ENCODE assay signal across 8 cellular contexts in the genomic region with DNA sequence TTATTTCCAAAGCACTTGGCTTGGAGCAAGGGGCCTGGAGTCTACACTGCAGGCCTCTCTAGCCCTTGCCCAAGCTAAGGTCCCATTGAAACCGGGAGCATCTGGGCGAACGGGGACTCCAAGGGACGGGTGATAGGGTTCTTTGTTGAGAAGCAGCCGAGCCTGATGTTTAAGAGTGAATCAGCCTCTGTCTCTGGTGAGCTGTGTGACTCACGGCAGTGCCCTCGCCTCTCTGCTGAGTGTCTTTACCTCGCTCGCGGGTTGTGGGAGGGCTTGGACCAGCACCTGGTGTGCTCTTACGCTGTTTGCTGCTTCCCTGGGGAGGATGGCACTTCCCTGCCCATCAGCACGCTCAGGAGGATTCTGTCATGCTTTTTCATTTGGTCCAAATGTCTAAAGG. TPM values are rescaled to one million over a fixed set of nuclear protein-coding genes. Genes with fewer than 3 reads are reported as not detected.
A peak's percentile ranks its signal among the peaks of the same experiment; 100 is the strongest.
DNase-seq lines count a peak whose midpoint lies in the region; ATAC-seq and TF ChIP-seq lines count a peak whose summit lies in the region.

No MANE protein-coding gene starts in this region.

- ATAC-seq in HG02678 (IDR thresholded peaks at IDR 0.05; ENCODE audit: unreplicated experiment), result no peak
- ATAC-seq in HG02610 (IDR thresholded peaks at IDR 0.05; ENCODE audit: unreplicated experiment), result no peak

- H3K4me3 ChIP-seq in fibroblast of the aortic adventitia (ENCODE audit: low read depth, low read length), result peak overlapping the region; percentile 85

- DNase-seq in stimulated activated naive CD4-positive, alpha-beta T cell treated with Interleukin-2 at 50 U/mL for 16 hours (lab: John Stamatoyannopoulos, UW), result peak; percentile 56
- DNase-seq in stimulated activated naive CD4-positive, alpha-beta T cell (lab: John Stamatoyannopoulos, UW), result no peak
- DNase-seq in activated CD4-positive, alpha-beta T cell treated with anti-CD3 and anti-CD28 coated beads, Interleukin-2, amount 50 U/mL, for 48 hours, result peak; percentile 57 to 60
- DNase-seq in fibroblast of the aortic adventitia (ENCODE audit: low read depth), result peak; percentile 41
- DNase-seq in stimulated activated CD4-positive, alpha-beta T cell treated with anti-CD3 and anti-CD28 coated beads, Interleukin-12 subunit alpha, Interleukin-12 subunit beta, amount 100 ng/mL, for 48 hours (ENCODE audit: low read depth in 2 of 3, low spot score in 1 of 3), result peak; percentile 39 to 41 (median 40)
- no peak for DNase-seq in OCI-M1 (lab: John Stamatoyannopoulos, UW)

- TF ChIP-seq CTCF in fibroblast of the aortic adventitia (IDR thresholded peaks at IDR 0.05; ENCODE audit: insufficient read depth, low read length), result no peak

RNA-seq across cellular contexts. Expression of a gene that starts 1.3 kb away (rescaled TPM):
- total RNA-seq in fibroblast of the aortic adventitia (ENCODE audit: low replicate concordance), result 89.0 and 94.7 TPM in 2 replicates

RNA-seq across cellular contexts. Expression of a gene that starts 1.5 kb away (rescaled TPM):
- total RNA-seq in fibroblast of the aortic adventitia (ENCODE audit: low replicate concordance), result 21.3 and 26.4 TPM in 2 replicates

RNA-seq across cellular contexts. Expression of a gene that starts 18.1 kb away (rescaled TPM):
- total RNA-seq in fibroblast of the aortic adventitia (ENCODE audit: low replicate concordance), result 19.2 and 23.7 TPM in 2 replicates

RNA-seq across cellular contexts. Expression of a gene that starts 18.6 kb away (rescaled TPM):
- total RNA-seq in fibroblast of the aortic adventitia (ENCODE audit: low replicate concordance), result 7.0 and 12.0 TPM in 2 replicates

RNA-seq across cellular contexts. Expression of a gene that starts 18.7 kb away (rescaled TPM):
- 20.7 and 22.2 TPM in 2 replicates for total RNA-seq in fibroblast of the aortic adventitia (ENCODE audit: low replicate concordance)

Comparison
In these comparisons a context has a peak if more than half of its experiments do, and no peak if none do; other contexts are left out.
1. DNase-seq: peak in stimulated activated naive CD4-positive, alpha-beta T cell treated with Interleukin-2 at 50 U/mL for 16 hours (single experiment), activated CD4-positive, alpha-beta T cell treated with anti-CD3 and anti-CD28 coated beads, Interleukin-2, amount 50 U/mL, for 48 hours (2 of 2), fibroblast of the aortic adventitia (single experiment) and stimulated activated CD4-positive, alpha-beta T cell treated with anti-CD3 and anti-CD28 coated beads, Interleukin-12 subunit alpha, Interleukin-12 subunit beta, amount 100 ng/mL, for 48 hours (3 of 3); none in stimulated activated naive CD4-positive, alpha-beta T cell (0 of 6) and OCI-M1 (single experiment).